In genomic region chr3:71064288-71064975, GRCh38 we compare ENCODE assay signal across 8 cellular contexts.
DNase-seq lines count a peak whose midpoint lies in the region; ATAC-seq and TF ChIP-seq lines count a peak whose summit lies in the region.

No MANE protein-coding gene starts in this region.

- no peak for DNase-seq in GM06990 (ENCODE audit: extremely low read depth, insufficient read length)
- DNase-seq in OCI-LY7 (ENCODE audit: low spot score), result peak; percentile 57
- peak; percentile 56 for DNase-seq in activated T-helper 9 cell treated with anti-CD3 and anti-CD28 coated beads, Interleukin-2, amount 50 U/mL, for 16 hours (ENCODE audit: low read depth)
- peak; percentile 53 to 73 for DNase-seq in foreskin fibroblast
- peak; percentile 77 for DNase-seq in upper lobe of right lung
- DNase-seq in middle frontal gyrus (ENCODE audit: extremely low spot score, low spot score), result no peak

- no peaks in the 10 kb centered on the region; the same call in none of the 2 replicates for H3K27me3 ChIP-seq in GM06990 (replicated peaks; ENCODE audit: control insufficient read depth, insufficient read depth, low read length)
- no peaks in the 10 kb centered on the region for H3K27me3 ChIP-seq in neuron (ENCODE audit: insufficient read depth, low read length)
- no peaks in the 10 kb centered on the region for H3K27me3 ChIP-seq in upper lobe of right lung

- H3K9me2 ChIP-seq in OCI-LY7 (ENCODE audit: insufficient read depth, low read length), result no peaks in the 10 kb centered on the region

- peaks cover 68% of the 10 kb centered on the region for H4K20me1 ChIP-seq in OCI-LY7 (ENCODE audit: insufficient read depth, low read length)

- no peaks in the 10 kb centered on the region for H3K9me3 ChIP-seq in OCI-LY7 (ENCODE audit: low read length)
- no peaks in the 10 kb centered on the region for H3K9me3 ChIP-seq in neuron (ENCODE audit: low read length)
- H3K9me3 ChIP-seq in upper lobe of right lung, result no peaks in the 10 kb centered on the region

- H3K27ac ChIP-seq in OCI-LY7 (ENCODE audit: low read depth, low read length, poor library complexity, severe bottlenecking) (peak overlapping the region; percentile 48), upper lobe of right lung (peak overlapping the region; percentile 88)

- intact Hi-C loops in OCI-LY7 (cut with micrococcal nuclease; ENCODE audit: unreplicated experiment) (loop anchor here (2.0 kb wide), 6 partner anchors 32 to 520 kb away; no protein-coding TSS in a partner anchor), upper lobe of right lung (cut with DNase I) (no loop called here)

- H3K4me1 ChIP-seq in OCI-LY7 (ENCODE audit: insufficient read depth, low read length, poor library complexity, severe bottlenecking) (peaks cover 63% of the 10 kb centered on the region), neuron (ENCODE audit: insufficient read depth, low read length) (peaks cover 54% of the 10 kb centered on the region), upper lobe of right lung (peaks cover 48% of the 10 kb centered on the region)

- H3K79me2 ChIP-seq in OCI-LY7 (ENCODE audit: insufficient read depth, low read depth, low read length), result peaks cover 80% of the 10 kb centered on the region; the same call in 1 of the 2 replicates

- no TSS peak for BruUV-seq in OCI-LY7 (replicated peaks; lab: Mats Ljungman, UMichigan)

- no peaks in the 10 kb centered on the region for H3K36me3 ChIP-seq in GM06990 (ENCODE audit: control insufficient read depth, insufficient read depth, low read length)
- no peaks in the 10 kb centered on the region for H3K36me3 ChIP-seq in OCI-LY7 (ENCODE audit: insufficient read depth, low read length)
- no peaks in the 10 kb centered on the region for H3K36me3 ChIP-seq in neuron (ENCODE audit: insufficient read depth, low read length)
- no peaks in the 10 kb centered on the region for H3K36me3 ChIP-seq in upper lobe of right lung

- POLR2A ChIA-PET in OCI-LY7 (lab: Charles Lee), result interaction anchor here (0.8 to 1.5 kb wide), 3 partner anchors 12 to 27 kb away, joined by 3 read pairs; no protein-coding TSS in a partner anchor

- TF ChIP-seq CTCF in GM06990 (IDR thresholded peaks at IDR 0.05; ENCODE audit: insufficient read depth, low read length, poor library complexity, severe bottlenecking) (no peak), OCI-LY7 (conservative IDR thresholded peaks at IDR 0.05; ENCODE audit: low read length) (no peak), foreskin fibroblast (IDR thresholded peaks at IDR 0.05; ENCODE audit: low read depth, low read length) (no peak), upper lobe of right lung (IDR thresholded peaks at IDR 0.05) (no peak)

- peak overlapping the region; percentile 97 for H3K4me2 ChIP-seq in OCI-LY7 (ENCODE audit: low read length)

- H3K4me3 ChIP-seq in GM06990 (replicated peaks; ENCODE audit: low read depth, low read length), result peak overlapping the region; percentile 40
- H3K4me3 ChIP-seq in OCI-LY7 (ENCODE audit: low read depth, low read length, poor library complexity, severe bottlenecking), result peak overlapping the region; percentile 70
- peak overlapping the region; percentile 69 to 78 for H3K4me3 ChIP-seq in foreskin fibroblast (ENCODE audit: low read depth in 1 of 2, low read length in 2 of 2)
- H3K4me3 ChIP-seq in neuron (ENCODE audit: low read length), result peak overlapping the region; percentile 74
- peak overlapping the region; percentile 66 for H3K4me3 ChIP-seq in upper lobe of right lung

- ATAC-seq in HG02588 (IDR thresholded peaks at IDR 0.05; ENCODE audit: unreplicated experiment) (peak; percentile 41), upper lobe of right lung (peak; percentile 60)

- CTCF ChIA-PET in OCI-LY7 (lab: Charles Lee; ENCODE audit: unreplicated experiment), result no interaction called here

- no peak overlapping the region for H2AFZ ChIP-seq in OCI-LY7 (ENCODE audit: low read length)
- peak overlapping the region; percentile 8 for H2AFZ ChIP-seq in neuron (ENCODE audit: low read depth, low read length)

Comparison
In these comparisons a context has a peak if more than half of its experiments do, and no peak if none do; other contexts are left out.
1. DNase-seq: peak in OCI-LY7 (single experiment), activated T-helper 9 cell treated with anti-CD3 and anti-CD28 coated beads, Interleukin-2, amount 50 U/mL, for 16 hours (single experiment), foreskin fibroblast (2 of 2) and upper lobe of right lung (single experiment); none in GM06990 (single experiment) and middle frontal gyrus (single experiment).
2. Peak in every context shown above with its lines, with median percentiles within 50 percentile points of each other: H3K4me3 ChIP-seq.